24 cellular contexts compared by ENCODE assay signal in genomic region chr1:17377325-17377953, GRCh38. TPM values are rescaled to one million over a fixed set of nuclear protein-coding genes. Genes with fewer than 3 reads are reported as not detected.
A peak's percentile ranks its signal among the peaks of the same experiment; 100 is the strongest.
DNase-seq lines count a peak whose midpoint lies in the region; FAIRE-seq and TF ChIP-seq lines count a peak whose summit lies in the region.
"Had no signal": no experiment of that assay in that cellular context is flagged by ENCODE, and none has a peak within 500 bp of the region (broad histone marks: within the 10 kb centered on the region; RNA-seq: fewer than 3 reads in every experiment).

No MANE protein-coding gene starts in this region.

- H3K79me1 ChIP-seq in H9 (ENCODE audit: insufficient read depth, low read depth, low read length, poor library complexity, severe bottlenecking): no peaks in the 10 kb centered on the region
- H3K79me1 ChIP-seq in H1 (ENCODE audit: low read depth, low read length): no peaks in the 10 kb centered on the region

- CTCF ChIA-PET in H1 (lab: Charles Lee; ENCODE audit: partially characterized antibody): interaction anchor here (0.7 to 1.6 kb wide), 11 partner anchors 10 to 256 kb away, joined by 3 to 4 read pairs (median 3); no protein-coding TSS in a partner anchor
- CTCF ChIA-PET in SK-N-SH (lab: Yijun Ruan, JAX): interaction anchor here (1.1 kb wide), 1 partner anchor 140 kb away, joined by 5 read pairs; no protein-coding TSS in a partner anchor

- H3K36me3 ChIP-seq in H1 (ENCODE audit: control insufficient read depth in 2 of 4, insufficient read depth in 4 of 4, low read length in 3 of 4) (no peaks in the 10 kb centered on the region), parathyroid adenoma (ENCODE audit: control insufficient read depth, insufficient read depth, low read length) (no peaks in the 10 kb centered on the region), spleen (no peaks in the 10 kb centered on the region), SK-N-SH (replicated peaks in 1 of 2; ENCODE audit: control insufficient read depth in 1 of 2, insufficient read depth in 2 of 2, low read length in 1 of 2) (no peaks in the 10 kb centered on the region)
- H3K36me3 ChIP-seq: BLaER1 treated with 17β-estradiol and CSF1 and Interleukin-3, amounts not matched to agents 10 nM and 100 nM; heart left ventricle; left lung had no signal

- H2BK5ac ChIP-seq in H9 (ENCODE audit: insufficient read length, low read length) (no peak overlapping the region), H1 (ENCODE audit: low read depth, low read length) (no peak overlapping the region)

- H3K18ac ChIP-seq in H9 (ENCODE audit: insufficient read length, low read depth, low read length) (peak overlapping the region; percentile 12), H1 (ENCODE audit: extremely low read depth, low read length) (no peak overlapping the region; the same call in 1 of the 2 replicates)

- no peak overlapping the region for H2AFZ ChIP-seq in H9 (ENCODE audit: low read length)
- H2AFZ ChIP-seq in H1 (ENCODE audit: low read length): no peak overlapping the region
- peak overlapping the region; percentile 28 for H2AFZ ChIP-seq in parathyroid adenoma
- H2AFZ ChIP-seq in SK-N-SH (ENCODE audit: low read depth): no peak overlapping the region

- H3K4me2 ChIP-seq in H9 (ENCODE audit: insufficient read depth, insufficient read length, low read length) (peak overlapping the region; percentile 36), H1 (ENCODE audit: insufficient read depth in 1 of 2, low read depth in 2 of 2, low read length in 2 of 2) (peak overlapping the region; percentile 17 to 69), parathyroid adenoma (ENCODE audit: low read length) (peak overlapping the region; percentile 1), SK-N-SH (no peak overlapping the region)
- H3K4me2 ChIP-seq: BLaER1 treated with 17β-estradiol and CSF1 and Interleukin-3, amounts not matched to agents 10 nM and 100 nM had no signal

- H3K4me1 Mint-ChIP-seq in H9: peaks cover 33 to 34% of the 10 kb centered on the region in 2 experiments
- H3K4me1 Mint-ChIP-seq: activated CD8-positive, alpha-beta memory T cell treated with anti-CD3 and anti-CD28 coated beads, Interleukin-2, amount 10 ng/mL, durations not matched to agents 7 days and 5 days had no signal

- peaks cover 11% of the 10 kb centered on the region for H3K27me3 Mint-ChIP-seq in H9 (ENCODE audit: low read depth)

- peak; percentile 65 for FAIRE-seq in H1 (lab: Jason Lieb, UNC)
- FAIRE-seq: astrocyte had no signal

- no peak overlapping the region for H3K9ac ChIP-seq in H9 (ENCODE audit: extremely low read depth, insufficient read length, low read length)
- H3K9ac ChIP-seq in H1 (replicated peaks in 1 of 4; ENCODE audit: extremely low read depth in 1 of 4, low read depth in 3 of 4, low read length in 3 of 4): no peak overlapping the region
- H3K9ac ChIP-seq in parathyroid adenoma: no peak overlapping the region
- no peak overlapping the region for H3K9ac ChIP-seq in SK-N-SH
- H3K9ac ChIP-seq: BLaER1 treated with 17β-estradiol and CSF1 and Interleukin-3, amounts not matched to agents 10 nM and 100 nM had no signal

- H3K23ac ChIP-seq in H9 (ENCODE audit: insufficient read length, low read depth, low read length) (no peak overlapping the region), H1 (ENCODE audit: insufficient read length) (no peak overlapping the region)

- H4K91ac ChIP-seq in H9 (ENCODE audit: insufficient read length, low read depth, low read length) (no peak overlapping the region), H1 (replicated peaks; ENCODE audit: insufficient read length, low read length) (no peak overlapping the region)

- H3K36me3 Mint-ChIP-seq in H9 (ENCODE audit: insufficient read depth in 1 of 3, low read depth in 3 of 3): no peaks in the 10 kb centered on the region
- H3K36me3 Mint-ChIP-seq: activated CD8-positive, alpha-beta memory T cell treated with anti-CD3 and anti-CD28 coated beads, Interleukin-2, amount 10 ng/mL, durations not matched to agents 7 days and 5 days had no signal

- peaks cover 8% of the 10 kb centered on the region; the same call in 1 of the 2 replicates for H3K4me1 ChIP-seq in H9 (ENCODE audit: insufficient read depth, low read length)
- peaks cover 5 to 12% (median 10%) of the 10 kb centered on the region in 4 experiments; a peak in 6 of 7 replicates for H3K4me1 ChIP-seq in H1 (replicated peaks in 1 of 4; ENCODE audit: control insufficient read depth in 3 of 4, insufficient read depth in 4 of 4, low read length in 3 of 4)
- H3K4me1 ChIP-seq in parathyroid adenoma: no peaks in the 10 kb centered on the region
- no peaks in the 10 kb centered on the region for H3K4me1 ChIP-seq in spleen
- no peaks in the 10 kb centered on the region for H3K4me1 ChIP-seq in SK-N-SH (ENCODE audit: control insufficient read depth in 1 of 2, insufficient read depth in 2 of 2, low read depth in 1 of 2, low read length in 1 of 2)
- H3K4me1 ChIP-seq: BLaER1 treated with 17β-estradiol and CSF1 and Interleukin-3, amounts not matched to agents 10 nM and 100 nM; heart left ventricle; left lung; psoas muscle had no signal

- H3K23me2 ChIP-seq in H9 (ENCODE audit: insufficient read length, low read depth, low read length, poor library complexity, severe bottlenecking) (no peaks in the 10 kb centered on the region), H1 (ENCODE audit: low read depth, low read length) (no peaks in the 10 kb centered on the region)

- H4K5ac ChIP-seq in H9 (ENCODE audit: insufficient read length, low read depth, low read length) (no peak overlapping the region), H1 (ENCODE audit: insufficient read length, low read depth, low read length) (no peak overlapping the region)

- H3K27ac Mint-ChIP-seq in H9: peak overlapping the region in 1 of 3 experiments; percentile 81; a peak in 1 of 7 replicates
- H3K27ac Mint-ChIP-seq: activated CD8-positive, alpha-beta memory T cell treated with anti-CD3 and anti-CD28 coated beads, Interleukin-2, amount 10 ng/mL, durations not matched to agents 7 days and 5 days; IgD-negative memory B cell had no signal

- H3K4me3 ChIP-seq in H1 (ENCODE audit: extremely low read depth in 1 of 4, insufficient read depth in 2 of 4, low read depth in 3 of 4, low read length in 4 of 4) (peak overlapping the region in 1 of 4 experiments; percentile 7; a peak in 3 of 8 replicates), parathyroid adenoma (ENCODE audit: low read depth, low read length) (no peak overlapping the region), spleen (no peak overlapping the region), SK-N-SH (ENCODE audit: low read depth in 2 of 2, low read length in 1 of 2) (no peak overlapping the region), foreskin fibroblast (ENCODE audit: low read depth in 1 of 2, low read length in 2 of 2) (no peak overlapping the region)
- H3K4me3 ChIP-seq: BLaER1 treated with 17β-estradiol and CSF1 and Interleukin-3, amounts not matched to agents 10 nM and 100 nM; coronary artery; heart left ventricle; left lung; psoas muscle had no signal

- H2BK12ac ChIP-seq in H9 (ENCODE audit: insufficient read length, low read depth, low read length) (no peak overlapping the region), H1 (ENCODE audit: low read depth, low read length) (no peak overlapping the region; the same call in 1 of the 2 replicates)

- POLR2A ChIA-PET in H1 (lab: Charles Lee; ENCODE audit: partially characterized antibody) (interaction anchor here (0.6 to 3.3 kb wide), 8 partner anchors 11 to 93 kb away, joined by 3 to 13 read pairs (median 4); no protein-coding TSS in a partner anchor), SK-N-SH (lab: Yijun Ruan, JAX) (no interaction called here)

- intact Hi-C loops in spleen (cut with DNase I; ENCODE audit: low total_unique reads): no loop called here

- no peaks in the 10 kb centered on the region for H3K9me2 ChIP-seq in SK-N-SH

- TF ChIP-seq CTCF in H9 (conservative IDR thresholded peaks at IDR 0.05) (no peak), H1 (IDR thresholded peaks at IDR 0.05; ENCODE audit: control extremely low read depth in 1 of 3, insufficient read depth in 1 of 3, low read depth in 1 of 3, low read length in 3 of 3) (no peak), parathyroid adenoma (IDR thresholded peaks at IDR 0.05) (no peak), spleen (IDR thresholded peaks at IDR 0.05 in 8 of 11, conservative IDR thresholded peaks at IDR 0.05 in 3 of 11) (no peak), SK-N-SH (IDR thresholded peaks at IDR 0.05) (no peak), foreskin fibroblast (IDR thresholded peaks at IDR 0.05; ENCODE audit: low read depth, low read length) (no peak)

- H3T11ph ChIP-seq in H9 (ENCODE audit: low read length): no peak overlapping the region

- H3F3A ChIP-seq in SK-N-SH (replicated peaks; ENCODE audit: insufficient read depth): no peaks in the 10 kb centered on the region

- H3K14ac ChIP-seq in H9 (ENCODE audit: insufficient read depth, low read length) (peak overlapping the region; percentile 2; the same call in 1 of the 2 replicates), H1 (ENCODE audit: insufficient read length) (no peak overlapping the region)

- TF ChIP-seq POLR2A in H1 (IDR thresholded peaks at IDR 0.05; ENCODE audit: control extremely low read depth in 1 of 2, low read depth in 2 of 2, low read length in 2 of 2) (no peak), spleen (IDR thresholded peaks at IDR 0.05) (no peak)

- H3K4ac ChIP-seq in H9 (ENCODE audit: low read depth, low read length): no peak overlapping the region
- H3K4ac ChIP-seq in H1 (replicated peaks; ENCODE audit: insufficient read length, low read depth, low read length): no peak overlapping the region

- H3K56ac ChIP-seq in H9 (ENCODE audit: insufficient read length, low read depth, low read length) (no peak overlapping the region), H1 (replicated peaks; ENCODE audit: insufficient read length, low read depth, low read length) (no peak overlapping the region)

- TF ChIP-seq RAD21 in H1 (IDR thresholded peaks at IDR 0.05 in 1 of 2, conservative IDR thresholded peaks at IDR 0.05 in 1 of 2; ENCODE audit: low read depth in 2 of 2, low read length in 2 of 2) (no peak), SK-N-SH (IDR thresholded peaks at IDR 0.05; ENCODE audit: low read length) (no peak)

- no peaks in the 10 kb centered on the region; a peak in 1 of 5 replicates for H3K9me3 Mint-ChIP-seq in H9
- H3K9me3 Mint-ChIP-seq: IgD-negative memory B cell had no signal

- DNase-seq in H9 (peak; percentile 69), NCI-H2029 treated with DMSO at 0.1 percent for 48 hours (lab: John Stamatoyannopoulos, UW) (peak; percentile 8), H1 (ENCODE audit: low read depth in 1 of 2, low spot score in 2 of 2) (no peak), spleen (no peak), SK-N-SH (no peak), foreskin fibroblast (no peak)
- DNase-seq: activated CD4-positive, CD25-positive, alpha-beta regulatory T cell treated with anti-CD3 and anti-CD28 coated beads, Interleukin-2, amount 50 U/mL, for 72 hours; activated CD8-positive, alpha-beta memory T cell treated with anti-CD3 and anti-CD28 coated beads, Interleukin-2, amount 10 ng/mL, durations not matched to agents 7 days and 5 days; activated effector memory CD4-positive, alpha-beta T cell treated with anti-CD3 and anti-CD28 coated beads, Interleukin-2, amount 50 U/mL, for 16 hours; heart left ventricle; left lung; NCI-H1092; NCI-H82; psoas muscle; RPMI8226; stimulated activated CD4-positive, alpha-beta T cell treated with anti-CD3 and anti-CD28 coated beads, Interleukin-15, amount 100 ng/mL, for 24 hours; T-helper 1 cell had no signal

- no peak overlapping the region for H2BK20ac ChIP-seq in H9 (ENCODE audit: low read depth, low read length, poor library complexity, severe bottlenecking)
- H2BK20ac ChIP-seq in H1 (ENCODE audit: low read length): no peak overlapping the region

- H2BK15ac ChIP-seq in H9 (ENCODE audit: low read depth, low read length) (no peak overlapping the region), H1 (ENCODE audit: low read length) (0 out of 2 replicates have a peak overlapping the region, but pooled peaks have one; percentile 9)

- peak overlapping the region; percentile 4 to 34; a peak in 3 of 5 replicates for H3K4me3 Mint-ChIP-seq in H9
- H3K4me3 Mint-ChIP-seq: activated CD8-positive, alpha-beta memory T cell treated with anti-CD3 and anti-CD28 coated beads, Interleukin-2, amount 10 ng/mL, durations not matched to agents 7 days and 5 days; IgD-negative memory B cell had no signal

- H2BK120ac ChIP-seq in H9 (ENCODE audit: low read depth, low read length, poor library complexity, severe bottlenecking): no peak overlapping the region
- no peak overlapping the region for H2BK120ac ChIP-seq in H1 (replicated peaks; ENCODE audit: low read depth, low read length)

- TF ChIP-seq EP300 in H1 (IDR thresholded peaks at IDR 0.05; ENCODE audit: borderline replicate concordance in 1 of 2, low read depth in 2 of 2, low read length in 2 of 2) (peak in 1 of 2 experiments; percentile 38; a peak in 1 of 3 replicates), SK-N-SH (IDR thresholded peaks at IDR 0.05; ENCODE audit: borderline replicate concordance in 1 of 2, low read depth in 1 of 2, low read length in 1 of 2) (no peak)

- H3K79me2 ChIP-seq in H9 (ENCODE audit: insufficient read depth, low read length): no peaks in the 10 kb centered on the region
- no peaks in the 10 kb centered on the region for H3K79me2 ChIP-seq in H1 (ENCODE audit: control insufficient read depth in 1 of 2, insufficient read depth in 2 of 2, low read length in 2 of 2)
- no peaks in the 10 kb centered on the region for H3K79me2 ChIP-seq in parathyroid adenoma
- no peaks in the 10 kb centered on the region for H3K79me2 ChIP-seq in SK-N-SH (ENCODE audit: insufficient read depth)

- H4K8ac ChIP-seq in H9 (replicated peaks; ENCODE audit: insufficient read length, low read depth, low read length): no peak overlapping the region
- H4K8ac ChIP-seq in H1 (ENCODE audit: extremely low read depth, insufficient read depth, low read length): no peak overlapping the region; the same call in 1 of the 2 replicates

- H3K9me3 ChIP-seq in H9 (ENCODE audit: control insufficient read depth, low read depth, low read length): no peaks in the 10 kb centered on the region
- H3K9me3 ChIP-seq in H1 (ENCODE audit: insufficient read depth in 2 of 2, low read depth in 1 of 2, low read length in 1 of 2): no peaks in the 10 kb centered on the region
- no peaks in the 10 kb centered on the region for H3K9me3 ChIP-seq in parathyroid adenoma (ENCODE audit: control insufficient read depth, low read length)
- no peaks in the 10 kb centered on the region for H3K9me3 ChIP-seq in spleen
- H3K9me3 ChIP-seq in SK-N-SH: no peaks in the 10 kb centered on the region
- H3K9me3 ChIP-seq: BLaER1 treated with 17β-estradiol and CSF1 and Interleukin-3, amounts not matched to agents 10 nM and 100 nM; heart left ventricle; left lung; psoas muscle had no signal

- no peak overlapping the region for H3K27ac ChIP-seq in H9 (ENCODE audit: insufficient read length, low read depth, low read length)
- no peak overlapping the region for H3K27ac ChIP-seq in H1 (ENCODE audit: low read depth, low read length)
- no peak overlapping the region for H3K27ac ChIP-seq in parathyroid adenoma
- H3K27ac ChIP-seq in spleen: no peak overlapping the region
- H3K27ac ChIP-seq in SK-N-SH (ENCODE audit: low read depth in 2 of 2, low read length in 1 of 2): no peak overlapping the region
- H3K27ac ChIP-seq: BLaER1 treated with 17β-estradiol and CSF1 and Interleukin-3, amounts not matched to agents 10 nM and 100 nM; coronary artery; heart left ventricle; left lung; psoas muscle had no signal

- WGBS in H9 (ENCODE audit: extremely low coverage, insufficient read length, low lambda C conversion rate): no CpG with 5 or more reads among the region's 16 CpGs
- 48% methylated on average over 16 of the region's 16 CpGs; no CpG with 5 or more reads in 1 of the 2 experiments for WGBS in H1 (ENCODE audit: extremely low coverage in 1 of 2, insufficient coverage in 1 of 2, insufficient read length in 1 of 2, insufficient replicate concordance in 2 of 2, low coverage in 1 of 2, low lambda C conversion rate in 2 of 2, missing lambda C conversion rate in 1 of 2), 2 experiments
- 46 to 56% (median 53%) methylated on average over 16 of the region's 16 CpGs for WGBS in spleen, 5 donors
- 60% methylated on average over 16 of the region's 16 CpGs for WGBS in SK-N-SH (ENCODE audit: low lambda C conversion rate)

- H2AK5ac ChIP-seq in H9 (ENCODE audit: insufficient read length, low read length) (no peak overlapping the region), H1 (ENCODE audit: low read depth, low read length) (no peak overlapping the region; the same call in 1 of the 2 replicates)

- H4K20me1 ChIP-seq in H9 (ENCODE audit: control insufficient read depth, insufficient read depth, insufficient read length) (no peaks in the 10 kb centered on the region), H1 (replicated peaks in 1 of 2; ENCODE audit: control insufficient read depth in 1 of 2, insufficient read depth in 2 of 2, low read length in 2 of 2) (no peaks in the 10 kb centered on the region), SK-N-SH (ENCODE audit: insufficient read depth) (no peaks in the 10 kb centered on the region)
- H4K20me1 ChIP-seq: BLaER1 treated with 17β-estradiol and CSF1 and Interleukin-3, amounts not matched to agents 10 nM and 100 nM had no signal

- no peaks in the 10 kb centered on the region for H3K27me3 ChIP-seq in H9 (ENCODE audit: insufficient read depth, low read length)
- H3K27me3 ChIP-seq in H1 (replicated peaks in 1 of 4; ENCODE audit: control insufficient read depth in 3 of 4, extremely low read depth in 1 of 4, insufficient read depth in 3 of 4, low read length in 3 of 4): no peaks in the 10 kb centered on the region; a peak in 1 of 7 replicates
- H3K27me3 ChIP-seq in parathyroid adenoma (ENCODE audit: control insufficient read depth, insufficient read depth, low read length): no peaks in the 10 kb centered on the region
- peaks cover 0 to 49% (median 0%) of the 10 kb centered on the region in 7 donors for H3K27me3 ChIP-seq in spleen (replicated peaks in 1 of 7)
- peaks cover 33% of the 10 kb centered on the region; the same call in 1 of the 2 replicates for H3K27me3 ChIP-seq in SK-N-SH (ENCODE audit: insufficient read depth)
- H3K27me3 ChIP-seq: BLaER1 treated with 17β-estradiol and CSF1 and Interleukin-3, amounts not matched to agents 10 nM and 100 nM had no signal

RNA-seq across cellular contexts. Expression of gene PADI6, which starts 5.4 kb away (rescaled TPM):
- total RNA-seq in H9 (2021): not detected in 2 replicates
- not detected in 2 replicates for total RNA-seq in H1 (2021; fragmentation: NEBNext Ultra II Directional; extraction: Animal tissue kit (Norgen Biotek cat#: 25700))
- polyA plus RNA-seq in H1 (2011; rRNA removed): not detected in 2 replicates
- polyA plus RNA-seq in H1 (2011; cell fraction: cytosol; rRNA removed): not detected
- polyA plus RNA-seq in H1 (2011; cell fraction: nucleus; rRNA removed): not detected
- not detected in 4 replicates for polyA plus RNA-seq in H1 (2012, experiment 1 of 2)
- polyA plus RNA-seq in H1 (2012, experiment 2 of 2): not detected
- polyA plus RNA-seq in H1 (2013, experiment 1 of 2): not detected
- polyA plus RNA-seq in H1 (2013, experiment 2 of 2): not detected
- not detected in 2 replicates for polyA minus RNA-seq in H1 (2011; rRNA and poly(A)+ RNA removed)
- polyA minus RNA-seq in H1 (2011; cell fraction: cytosol; rRNA and poly(A)+ RNA removed): not detected
- not detected for polyA minus RNA-seq in H1 (2011; cell fraction: nucleus; rRNA and poly(A)+ RNA removed)
- total RNA-seq in spleen: under 1 TPM in 1 of 7 donors, not detected in 6; 0.14 TPM
- not detected for polyA plus RNA-seq in spleen
- polyA plus RNA-seq in SK-N-SH (2012; rRNA removed): not detected in 2 replicates
- not detected in 2 replicates for polyA plus RNA-seq in SK-N-SH (2012; cell fraction: cytosol; rRNA removed)
- polyA plus RNA-seq in SK-N-SH (2012; cell fraction: nucleus; rRNA removed): not detected in 2 replicates
- total RNA-seq: activated CD8-positive, alpha-beta memory T cell treated with anti-CD3 and anti-CD28 coated beads, Interleukin-2, amount 10 ng/mL, durations not matched to agents 7 days and 5 days; astrocyte; G401; heart left ventricle; left lung; psoas muscle had no signal
- polyA plus RNA-seq: esophagus, heart left ventricle, IgD-negative memory B cell had no signal

Comparison
In these comparisons a context has a peak if more than half of its experiments do, and no peak if none do; other contexts are left out.
1. DNase-seq: peak in H9 (single experiment) and NCI-H2029 treated with DMSO at 0.1 percent for 48 hours (single experiment); none in H1 (0 of 2), spleen (single experiment), SK-N-SH (single experiment) and foreskin fibroblast (0 of 2).